In the genomic region with DNA sequence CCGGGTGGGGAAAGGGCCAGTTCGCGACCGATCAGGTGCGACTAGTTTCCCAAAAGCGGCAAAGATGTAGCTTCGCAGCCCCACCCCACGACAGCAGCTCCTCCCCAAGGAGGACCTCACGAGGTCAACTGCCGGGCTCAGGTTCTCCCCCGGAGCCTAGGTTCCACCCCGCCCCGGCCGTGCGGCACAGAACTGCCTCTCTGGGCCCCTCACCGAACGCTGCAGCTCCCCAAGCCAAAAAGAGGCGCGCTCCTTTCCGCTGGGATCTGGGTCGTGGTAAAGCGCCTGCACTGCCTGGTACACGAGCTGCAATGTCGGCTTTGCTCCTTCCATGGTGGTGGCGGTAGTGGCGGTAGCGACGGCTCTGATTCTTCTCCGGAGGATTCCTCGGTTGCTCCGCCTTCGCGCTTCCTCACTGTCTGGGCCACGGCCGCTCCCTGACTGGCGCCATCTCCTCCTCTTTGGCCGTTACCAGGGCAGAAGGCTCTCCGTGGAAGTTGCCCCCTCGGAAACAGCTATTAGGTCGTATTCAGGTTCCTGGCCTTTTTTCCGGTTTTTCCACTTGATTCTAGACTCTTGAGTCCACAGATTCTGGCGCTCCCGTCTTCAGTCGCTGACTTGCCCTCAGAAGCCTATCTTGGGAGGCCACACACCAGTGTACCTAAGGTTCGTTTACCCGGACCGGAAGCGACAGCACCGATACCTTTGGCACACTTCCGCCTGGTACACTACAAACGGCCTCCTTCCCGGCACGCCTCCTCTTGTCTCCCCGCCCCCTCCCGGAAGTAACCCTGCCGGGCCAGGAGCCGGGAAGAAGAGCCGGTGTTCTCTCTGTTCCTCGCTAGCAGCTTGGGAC, we compare ENCODE assay signal across 1 cellular context.
TF ChIP-seq lines count a peak whose summit lies in the region.

A gene (minus strand): TSS at position 674 of the 856 bp plus-strand sequence. CDS start 341 bp downstream, at position 333.

TF ChIP-seq in HEK293, 187 proteins besides CTCF, POLR2A, EP300 and RAD21 (continued from another document and continues in another):
- TF ChIP-seq ZNF514 (tag by site-specific recombination; IDR thresholded peaks at IDR 0.05) (no peak), ZXDB (tag by site-specific recombination; IDR thresholded peaks at IDR 0.05) (peak; percentile 97), ZNF121 (tag by site-specific recombination; IDR thresholded peaks at IDR 0.05) (peak; percentile 58), GLI2 (tag by site-specific recombination; IDR thresholded peaks at IDR 0.05; ENCODE audit: borderline replicate concordance, low read depth) (no peak; the same call in 1 of the 2 replicates), ZNF530 (tag by site-specific recombination; IDR thresholded peaks at IDR 0.05; ENCODE audit: low read depth) (no peak), ZSCAN30 (tag by site-specific recombination; IDR thresholded peaks at IDR 0.05) (peak; percentile 86), ZNF221 (tag by site-specific recombination; IDR thresholded peaks at IDR 0.05; ENCODE audit: borderline replicate concordance) (no peak), ZNF366 (tag by site-specific recombination; conservative IDR thresholded peaks at IDR 0.05) (peak; percentile 76), REPIN1 (tag by site-specific recombination; IDR thresholded peaks at IDR 0.05; ENCODE audit: low read depth) (peak; percentile 99), ZBTB17 (tag by site-specific recombination; IDR thresholded peaks at IDR 0.05) (peak; percentile 95), SCRT2 (tag by site-specific recombination; IDR thresholded peaks at IDR 0.05) (peak; percentile 47), YY1 (tag by site-specific recombination; IDR thresholded peaks at IDR 0.05) (peak; percentile 95), ZNF768 (tag by site-specific recombination; IDR thresholded peaks at IDR 0.05) (peak; percentile 36; the same call in 1 of the 2 replicates), MZF1 (tag by site-specific recombination; IDR thresholded peaks at IDR 0.05; ENCODE audit: borderline replicate concordance) (0 out of 2 replicates have a peak, but pooled peaks have one; percentile 45), HOXD13 (CRISPR knock-in tag; IDR thresholded peaks at IDR 0.05; ENCODE audit: borderline replicate concordance) (no peak), KLF10 (tag by site-specific recombination; IDR thresholded peaks at IDR 0.05) (peak; percentile 69; the same call in 1 of the 2 replicates), ZNF544 (tag by site-specific recombination; IDR thresholded peaks at IDR 0.05) (no peak), ZNF843 (tag by site-specific recombination; IDR thresholded peaks at IDR 0.05) (peak; percentile 47; the same call in 1 of the 2 replicates), SCRT1 (tag by site-specific recombination; IDR thresholded peaks at IDR 0.05; ENCODE audit: borderline replicate concordance) (no peak)
- TF ChIP-seq, protein P1, sequence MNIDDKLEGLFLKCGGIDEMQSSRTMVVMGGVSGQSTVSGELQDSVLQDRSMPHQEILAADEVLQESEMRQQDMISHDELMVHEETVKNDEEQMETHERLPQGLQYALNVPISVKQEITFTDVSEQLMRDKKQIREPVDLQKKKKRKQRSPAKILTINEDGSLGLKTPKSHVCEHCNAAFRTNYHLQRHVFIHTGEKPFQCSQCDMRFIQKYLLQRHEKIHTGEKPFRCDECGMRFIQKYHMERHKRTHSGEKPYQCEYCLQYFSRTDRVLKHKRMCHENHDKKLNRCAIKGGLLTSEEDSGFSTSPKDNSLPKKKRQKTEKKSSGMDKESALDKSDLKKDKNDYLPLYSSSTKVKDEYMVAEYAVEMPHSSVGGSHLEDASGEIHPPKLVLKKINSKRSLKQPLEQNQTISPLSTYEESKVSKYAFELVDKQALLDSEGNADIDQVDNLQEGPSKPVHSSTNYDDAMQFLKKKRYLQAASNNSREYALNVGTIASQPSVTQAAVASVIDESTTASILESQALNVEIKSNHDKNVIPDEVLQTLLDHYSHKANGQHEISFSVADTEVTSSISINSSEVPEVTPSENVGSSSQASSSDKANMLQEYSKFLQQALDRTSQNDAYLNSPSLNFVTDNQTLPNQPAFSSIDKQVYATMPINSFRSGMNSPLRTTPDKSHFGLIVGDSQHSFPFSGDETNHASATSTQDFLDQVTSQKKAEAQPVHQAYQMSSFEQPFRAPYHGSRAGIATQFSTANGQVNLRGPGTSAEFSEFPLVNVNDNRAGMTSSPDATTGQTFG (tag by site-specific recombination; IDR thresholded peaks at IDR 0.05; ENCODE audit: borderline replicate concordance) = no peak
- TF ChIP-seq, protein P2, sequence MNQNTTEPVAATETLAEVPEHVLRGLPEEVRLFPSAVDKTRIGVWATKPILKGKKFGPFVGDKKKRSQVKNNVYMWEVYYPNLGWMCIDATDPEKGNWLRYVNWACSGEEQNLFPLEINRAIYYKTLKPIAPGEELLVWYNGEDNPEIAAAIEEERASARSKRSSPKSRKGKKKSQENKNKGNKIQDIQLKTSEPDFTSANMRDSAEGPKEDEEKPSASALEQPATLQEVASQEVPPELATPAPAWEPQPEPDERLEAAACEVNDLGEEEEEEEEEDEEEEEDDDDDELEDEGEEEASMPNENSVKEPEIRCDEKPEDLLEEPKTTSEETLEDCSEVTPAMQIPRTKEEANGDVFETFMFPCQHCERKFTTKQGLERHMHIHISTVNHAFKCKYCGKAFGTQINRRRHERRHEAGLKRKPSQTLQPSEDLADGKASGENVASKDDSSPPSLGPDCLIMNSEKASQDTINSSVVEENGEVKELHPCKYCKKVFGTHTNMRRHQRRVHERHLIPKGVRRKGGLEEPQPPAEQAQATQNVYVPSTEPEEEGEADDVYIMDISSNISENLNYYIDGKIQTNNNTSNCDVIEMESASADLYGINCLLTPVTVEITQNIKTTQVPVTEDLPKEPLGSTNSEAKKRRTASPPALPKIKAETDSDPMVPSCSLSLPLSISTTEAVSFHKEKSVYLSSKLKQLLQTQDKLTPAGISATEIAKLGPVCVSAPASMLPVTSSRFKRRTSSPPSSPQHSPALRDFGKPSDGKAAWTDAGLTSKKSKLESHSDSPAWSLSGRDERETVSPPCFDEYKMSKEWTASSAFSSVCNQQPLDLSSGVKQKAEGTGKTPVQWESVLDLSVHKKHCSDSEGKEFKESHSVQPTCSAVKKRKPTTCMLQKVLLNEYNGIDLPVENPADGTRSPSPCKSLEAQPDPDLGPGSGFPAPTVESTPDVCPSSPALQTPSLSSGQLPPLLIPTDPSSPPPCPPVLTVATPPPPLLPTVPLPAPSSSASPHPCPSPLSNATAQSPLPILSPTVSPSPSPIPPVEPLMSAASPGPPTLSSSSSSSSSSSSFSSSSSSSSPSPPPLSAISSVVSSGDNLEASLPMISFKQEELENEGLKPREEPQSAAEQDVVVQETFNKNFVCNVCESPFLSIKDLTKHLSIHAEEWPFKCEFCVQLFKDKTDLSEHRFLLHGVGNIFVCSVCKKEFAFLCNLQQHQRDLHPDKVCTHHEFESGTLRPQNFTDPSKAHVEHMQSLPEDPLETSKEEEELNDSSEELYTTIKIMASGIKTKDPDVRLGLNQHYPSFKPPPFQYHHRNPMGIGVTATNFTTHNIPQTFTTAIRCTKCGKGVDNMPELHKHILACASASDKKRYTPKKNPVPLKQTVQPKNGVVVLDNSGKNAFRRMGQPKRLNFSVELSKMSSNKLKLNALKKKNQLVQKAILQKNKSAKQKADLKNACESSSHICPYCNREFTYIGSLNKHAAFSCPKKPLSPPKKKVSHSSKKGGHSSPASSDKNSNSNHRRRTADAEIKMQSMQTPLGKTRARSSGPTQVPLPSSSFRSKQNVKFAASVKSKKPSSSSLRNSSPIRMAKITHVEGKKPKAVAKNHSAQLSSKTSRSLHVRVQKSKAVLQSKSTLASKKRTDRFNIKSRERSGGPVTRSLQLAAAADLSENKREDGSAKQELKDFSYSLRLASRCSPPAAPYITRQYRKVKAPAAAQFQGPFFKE (tag by site-specific recombination; IDR thresholded peaks at IDR 0.05; ENCODE audit: borderline replicate concordance) = no peak
- TF ChIP-seq, protein P3, sequence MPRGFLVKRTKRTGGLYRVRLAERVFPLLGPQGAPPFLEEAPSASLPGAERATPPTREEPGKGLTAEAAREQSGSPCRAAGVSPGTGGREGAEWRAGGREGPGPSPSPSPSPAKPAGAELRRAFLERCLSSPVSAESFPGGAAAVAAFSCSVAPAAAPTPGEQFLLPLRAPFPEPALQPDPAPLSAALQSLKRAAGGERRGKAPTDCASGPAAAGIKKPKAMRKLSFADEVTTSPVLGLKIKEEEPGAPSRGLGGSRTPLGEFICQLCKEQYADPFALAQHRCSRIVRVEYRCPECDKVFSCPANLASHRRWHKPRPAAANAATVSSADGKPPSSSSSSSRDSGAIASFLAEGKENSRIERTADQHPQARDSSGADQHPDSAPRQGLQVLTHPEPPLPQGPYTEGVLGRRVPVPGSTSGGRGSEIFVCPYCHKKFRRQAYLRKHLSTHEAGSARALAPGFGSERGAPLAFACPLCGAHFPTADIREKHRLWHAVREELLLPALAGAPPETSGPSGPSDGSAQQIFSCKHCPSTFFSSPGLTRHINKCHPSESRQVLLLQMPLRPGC (tag by site-specific recombination; IDR thresholded peaks at IDR 0.05) = peak; percentile 83
- TF ChIP-seq, protein P4, sequence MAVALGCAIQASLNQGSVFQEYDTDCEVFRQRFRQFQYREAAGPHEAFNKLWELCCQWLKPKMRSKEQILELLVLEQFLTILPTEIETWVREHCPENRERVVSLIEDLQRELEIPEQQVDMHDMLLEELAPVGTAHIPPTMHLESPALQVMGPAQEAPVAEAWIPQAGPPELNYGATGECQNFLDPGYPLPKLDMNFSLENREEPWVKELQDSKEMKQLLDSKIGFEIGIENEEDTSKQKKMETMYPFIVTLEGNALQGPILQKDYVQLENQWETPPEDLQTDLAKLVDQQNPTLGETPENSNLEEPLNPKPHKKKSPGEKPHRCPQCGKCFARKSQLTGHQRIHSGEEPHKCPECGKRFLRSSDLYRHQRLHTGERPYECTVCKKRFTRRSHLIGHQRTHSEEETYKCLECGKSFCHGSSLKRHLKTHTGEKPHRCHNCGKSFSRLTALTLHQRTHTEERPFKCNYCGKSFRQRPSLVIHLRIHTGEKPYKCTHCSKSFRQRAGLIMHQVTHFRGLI (tag by site-specific recombination; IDR thresholded peaks at IDR 0.05) = peak; percentile 57; the same call in 1 of the 2 replicates
- TF ChIP-seq, protein P5, sequence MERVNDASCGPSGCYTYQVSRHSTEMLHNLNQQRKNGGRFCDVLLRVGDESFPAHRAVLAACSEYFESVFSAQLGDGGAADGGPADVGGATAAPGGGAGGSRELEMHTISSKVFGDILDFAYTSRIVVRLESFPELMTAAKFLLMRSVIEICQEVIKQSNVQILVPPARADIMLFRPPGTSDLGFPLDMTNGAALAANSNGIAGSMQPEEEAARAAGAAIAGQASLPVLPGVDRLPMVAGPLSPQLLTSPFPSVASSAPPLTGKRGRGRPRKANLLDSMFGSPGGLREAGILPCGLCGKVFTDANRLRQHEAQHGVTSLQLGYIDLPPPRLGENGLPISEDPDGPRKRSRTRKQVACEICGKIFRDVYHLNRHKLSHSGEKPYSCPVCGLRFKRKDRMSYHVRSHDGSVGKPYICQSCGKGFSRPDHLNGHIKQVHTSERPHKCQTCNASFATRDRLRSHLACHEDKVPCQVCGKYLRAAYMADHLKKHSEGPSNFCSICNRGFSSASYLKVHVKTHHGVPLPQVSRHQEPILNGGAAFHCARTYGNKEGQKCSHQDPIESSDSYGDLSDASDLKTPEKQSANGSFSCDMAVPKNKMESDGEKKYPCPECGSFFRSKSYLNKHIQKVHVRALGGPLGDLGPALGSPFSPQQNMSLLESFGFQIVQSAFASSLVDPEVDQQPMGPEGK (tag by site-specific recombination; IDR thresholded peaks at IDR 0.05) = peak; percentile 74
- TF ChIP-seq, protein P6, sequence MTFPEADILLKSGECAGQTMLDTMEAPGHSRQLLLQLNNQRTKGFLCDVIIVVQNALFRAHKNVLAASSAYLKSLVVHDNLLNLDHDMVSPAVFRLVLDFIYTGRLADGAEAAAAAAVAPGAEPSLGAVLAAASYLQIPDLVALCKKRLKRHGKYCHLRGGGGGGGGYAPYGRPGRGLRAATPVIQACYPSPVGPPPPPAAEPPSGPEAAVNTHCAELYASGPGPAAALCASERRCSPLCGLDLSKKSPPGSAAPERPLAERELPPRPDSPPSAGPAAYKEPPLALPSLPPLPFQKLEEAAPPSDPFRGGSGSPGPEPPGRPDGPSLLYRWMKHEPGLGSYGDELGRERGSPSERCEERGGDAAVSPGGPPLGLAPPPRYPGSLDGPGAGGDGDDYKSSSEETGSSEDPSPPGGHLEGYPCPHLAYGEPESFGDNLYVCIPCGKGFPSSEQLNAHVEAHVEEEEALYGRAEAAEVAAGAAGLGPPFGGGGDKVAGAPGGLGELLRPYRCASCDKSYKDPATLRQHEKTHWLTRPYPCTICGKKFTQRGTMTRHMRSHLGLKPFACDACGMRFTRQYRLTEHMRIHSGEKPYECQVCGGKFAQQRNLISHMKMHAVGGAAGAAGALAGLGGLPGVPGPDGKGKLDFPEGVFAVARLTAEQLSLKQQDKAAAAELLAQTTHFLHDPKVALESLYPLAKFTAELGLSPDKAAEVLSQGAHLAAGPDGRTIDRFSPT (tag by site-specific recombination; IDR thresholded peaks at IDR 0.05) = peak; percentile 90
- TF ChIP-seq, protein P7, sequence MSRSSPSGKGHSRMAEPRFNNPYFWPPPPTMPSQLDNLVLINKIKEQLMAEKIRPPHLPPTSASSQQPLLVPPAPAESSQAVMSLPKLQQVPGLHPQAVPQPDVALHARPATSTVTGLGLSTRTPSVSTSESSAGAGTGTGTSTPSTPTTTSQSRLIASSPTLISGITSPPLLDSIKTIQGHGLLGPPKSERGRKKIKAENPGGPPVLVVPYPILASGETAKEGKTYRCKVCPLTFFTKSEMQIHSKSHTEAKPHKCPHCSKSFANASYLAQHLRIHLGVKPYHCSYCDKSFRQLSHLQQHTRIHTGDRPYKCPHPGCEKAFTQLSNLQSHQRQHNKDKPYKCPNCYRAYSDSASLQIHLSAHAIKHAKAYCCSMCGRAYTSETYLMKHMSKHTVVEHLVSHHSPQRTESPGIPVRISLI (tag by site-specific recombination; IDR thresholded peaks at IDR 0.05) = 0 out of 2 replicates have a peak, but pooled peaks have one; percentile 31
- TF ChIP-seq, protein P8, sequence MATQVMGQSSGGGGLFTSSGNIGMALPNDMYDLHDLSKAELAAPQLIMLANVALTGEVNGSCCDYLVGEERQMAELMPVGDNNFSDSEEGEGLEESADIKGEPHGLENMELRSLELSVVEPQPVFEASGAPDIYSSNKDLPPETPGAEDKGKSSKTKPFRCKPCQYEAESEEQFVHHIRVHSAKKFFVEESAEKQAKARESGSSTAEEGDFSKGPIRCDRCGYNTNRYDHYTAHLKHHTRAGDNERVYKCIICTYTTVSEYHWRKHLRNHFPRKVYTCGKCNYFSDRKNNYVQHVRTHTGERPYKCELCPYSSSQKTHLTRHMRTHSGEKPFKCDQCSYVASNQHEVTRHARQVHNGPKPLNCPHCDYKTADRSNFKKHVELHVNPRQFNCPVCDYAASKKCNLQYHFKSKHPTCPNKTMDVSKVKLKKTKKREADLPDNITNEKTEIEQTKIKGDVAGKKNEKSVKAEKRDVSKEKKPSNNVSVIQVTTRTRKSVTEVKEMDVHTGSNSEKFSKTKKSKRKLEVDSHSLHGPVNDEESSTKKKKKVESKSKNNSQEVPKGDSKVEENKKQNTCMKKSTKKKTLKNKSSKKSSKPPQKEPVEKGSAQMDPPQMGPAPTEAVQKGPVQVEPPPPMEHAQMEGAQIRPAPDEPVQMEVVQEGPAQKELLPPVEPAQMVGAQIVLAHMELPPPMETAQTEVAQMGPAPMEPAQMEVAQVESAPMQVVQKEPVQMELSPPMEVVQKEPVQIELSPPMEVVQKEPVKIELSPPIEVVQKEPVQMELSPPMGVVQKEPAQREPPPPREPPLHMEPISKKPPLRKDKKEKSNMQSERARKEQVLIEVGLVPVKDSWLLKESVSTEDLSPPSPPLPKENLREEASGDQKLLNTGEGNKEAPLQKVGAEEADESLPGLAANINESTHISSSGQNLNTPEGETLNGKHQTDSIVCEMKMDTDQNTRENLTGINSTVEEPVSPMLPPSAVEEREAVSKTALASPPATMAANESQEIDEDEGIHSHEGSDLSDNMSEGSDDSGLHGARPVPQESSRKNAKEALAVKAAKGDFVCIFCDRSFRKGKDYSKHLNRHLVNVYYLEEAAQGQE (tag by site-specific recombination; IDR thresholded peaks at IDR 0.05) = peak; percentile 72
